Comparison of ENCODE assay signal across 1 cellular context in the genomic region with DNA sequence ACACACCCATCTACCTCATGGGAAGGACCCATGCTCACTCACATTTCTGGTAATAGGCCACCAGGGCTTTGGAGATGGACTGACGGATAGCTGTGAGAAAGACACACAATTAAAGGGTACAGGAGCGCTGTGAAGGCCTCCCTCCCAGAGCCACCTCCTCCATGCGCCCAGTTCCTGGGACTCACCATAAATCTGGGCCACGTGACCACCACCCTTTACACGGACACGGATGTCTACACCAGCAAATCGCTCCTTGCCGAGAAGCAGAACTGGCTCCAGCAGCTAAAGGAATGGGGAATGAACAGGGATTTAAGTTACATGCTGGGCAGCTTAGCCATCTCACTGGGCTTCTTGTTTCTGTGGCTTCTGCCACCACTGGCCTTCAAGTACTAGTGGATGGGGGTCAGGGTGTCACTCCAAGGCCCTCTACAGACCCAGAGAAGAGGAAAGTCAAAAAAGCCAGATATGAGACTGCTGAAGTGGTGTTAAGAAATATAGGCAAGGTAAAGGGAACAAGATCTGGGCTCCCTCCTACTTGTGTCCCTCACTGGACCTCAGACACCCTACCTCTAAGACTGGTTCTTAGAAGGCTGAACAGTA.
A peak's percentile ranks its signal among the peaks of the same experiment; 100 is the strongest.
TF ChIP-seq lines count a peak whose summit lies in the region.

No MANE protein-coding gene starts in this region.

TF ChIP-seq in H1, 55 proteins besides CTCF, POLR2A, EP300 and RAD21:
- TF ChIP-seq POLR2AphosphoS5 (IDR thresholded peaks at IDR 0.05; ENCODE audit: low read depth, low read length) (peak; percentile 78), GABPA (IDR thresholded peaks at IDR 0.05; ENCODE audit: borderline replicate concordance, insufficient read depth, low read length) (no peak)
TF ChIP-seq in H1: peak in this region for 1.
